ENCODE assay signal across 18 cellular contexts in genomic region chr16:17446661-17447060, GRCh38.
"Had no signal": no experiment of that assay in that cellular context is flagged by ENCODE, and none has a peak within 500 bp of the region (broad histone marks: within the 10 kb centered on the region; RNA-seq: fewer than 3 reads in every experiment).

No MANE protein-coding gene starts in this region.

- DNase-seq: activated CD4-positive, alpha-beta T cell treated with anti-CD3 and anti-CD28 coated beads, Interleukin-2, amount 50 U/mL, for 4 hours; activated CD4-positive, CD25-positive, alpha-beta regulatory T cell treated with anti-CD3 and anti-CD28 coated beads, Interleukin-2, amount 50 U/mL, for 72 hours; activated gamma-delta T cell treated with Interleukin-2 at 50 U/mL for 16 hours; activated naive CD8-positive, alpha-beta T cell treated with anti-CD3 and anti-CD28 coated beads for 36 hours; activated T-cell treated with anti-CD3 and anti-CD28 coated beads, Interleukin-2, amount 50 U/mL, for 4 hours; anterior cingulate cortex; gastrocnemius medialis; hippocampal formation; left colon; mucosa of descending colon; natural killer cell; sigmoid colon; stimulated activated CD4-positive, alpha-beta T cell treated with anti-CD3 and anti-CD28 coated beads, Interleukin-2, amount 100 ng/mL, for 24 hours; stimulated activated naive CD4-positive, alpha-beta T cell; substantia nigra; SW 1271; upper lobe of right lung had no signal

- H3K4me3 ChIP-seq: gastrocnemius medialis, mucosa of descending colon, prostate gland, sigmoid colon, upper lobe of right lung had no signal

- H3K27ac ChIP-seq: gastrocnemius medialis, prostate gland, sigmoid colon, upper lobe of right lung had no signal

- H3K36me3 ChIP-seq: gastrocnemius medialis, prostate gland, sigmoid colon, upper lobe of right lung had no signal

- H3K9me3 Mint-ChIP-seq: activated T-cell treated with anti-CD3 and anti-CD28 coated beads, Interleukin-2, amount 50 U/mL, for 4 hours; natural killer cell had no signal

- H3K9me3 ChIP-seq: gastrocnemius medialis, mucosa of descending colon, prostate gland, sigmoid colon, upper lobe of right lung had no signal

- H3K4me1 ChIP-seq: prostate gland had no signal

- H3K27ac Mint-ChIP-seq: activated naive CD8-positive, alpha-beta T cell treated with anti-CD3 and anti-CD28 coated beads for 36 hours had no signal

- H3K36me3 Mint-ChIP-seq: natural killer cell had no signal

- H3K27me3 Mint-ChIP-seq: activated naive CD8-positive, alpha-beta T cell treated with anti-CD3 and anti-CD28 coated beads for 36 hours had no signal

- ATAC-seq: activated T-cell treated with anti-CD3 and anti-CD28 coated beads, Interleukin-2, amount 50 U/mL, for 4 hours; gastrocnemius medialis; left colon; mucosa of descending colon; natural killer cell; upper lobe of right lung had no signal

- H3K4me3 Mint-ChIP-seq: activated naive CD8-positive, alpha-beta T cell treated with anti-CD3 and anti-CD28 coated beads for 36 hours; activated T-cell treated with anti-CD3 and anti-CD28 coated beads, Interleukin-2, amount 50 U/mL, for 4 hours; natural killer cell had no signal

- H3K27me3 ChIP-seq: sigmoid colon, upper lobe of right lung had no signal
